1 cellular context compared by ENCODE assay signal in the genomic region with DNA sequence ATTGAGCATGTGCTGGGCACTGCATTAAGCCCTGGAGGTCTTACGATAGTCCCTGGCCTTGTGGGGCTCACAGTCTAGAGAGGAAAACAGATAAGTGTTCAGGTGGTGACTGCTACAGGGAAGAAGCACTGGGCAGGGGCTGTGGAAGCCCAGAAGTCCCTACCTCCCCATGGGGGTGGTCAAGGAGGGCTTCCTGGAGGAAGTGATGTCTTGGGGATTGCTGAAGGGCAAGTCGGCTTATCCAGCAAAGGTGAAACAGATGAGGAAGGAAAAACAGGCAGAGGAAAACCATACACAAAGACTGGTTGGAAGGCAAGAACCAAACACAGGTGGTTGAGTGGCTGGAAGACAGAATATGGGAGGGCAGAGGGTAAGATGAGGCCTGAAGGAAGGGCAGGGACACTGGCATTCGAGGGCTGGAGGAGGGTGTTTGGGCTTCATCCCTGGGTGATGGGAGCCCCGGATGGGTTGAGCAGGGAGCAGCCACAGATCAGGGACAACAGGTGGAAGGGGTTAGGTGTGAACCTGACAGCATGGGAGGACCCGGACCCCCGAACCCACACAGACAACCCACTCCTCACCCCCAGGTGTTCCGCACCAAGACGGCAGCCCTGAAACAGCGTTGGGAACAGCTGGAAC.
TF ChIP-seq lines count a peak whose summit lies in the region.

No MANE protein-coding gene starts in this region.

TF ChIP-seq in GM12878, 131 proteins besides CTCF, POLR2A, EP300 and RAD21:
- TF ChIP-seq SUZ12 (IDR thresholded peaks at IDR 0.05; ENCODE audit: unreplicated experiment) = no peak
- TF ChIP-seq CBX5 (IDR thresholded peaks at IDR 0.05; ENCODE audit: low read depth) = no peak
- TF ChIP-seq, protein P1, sequence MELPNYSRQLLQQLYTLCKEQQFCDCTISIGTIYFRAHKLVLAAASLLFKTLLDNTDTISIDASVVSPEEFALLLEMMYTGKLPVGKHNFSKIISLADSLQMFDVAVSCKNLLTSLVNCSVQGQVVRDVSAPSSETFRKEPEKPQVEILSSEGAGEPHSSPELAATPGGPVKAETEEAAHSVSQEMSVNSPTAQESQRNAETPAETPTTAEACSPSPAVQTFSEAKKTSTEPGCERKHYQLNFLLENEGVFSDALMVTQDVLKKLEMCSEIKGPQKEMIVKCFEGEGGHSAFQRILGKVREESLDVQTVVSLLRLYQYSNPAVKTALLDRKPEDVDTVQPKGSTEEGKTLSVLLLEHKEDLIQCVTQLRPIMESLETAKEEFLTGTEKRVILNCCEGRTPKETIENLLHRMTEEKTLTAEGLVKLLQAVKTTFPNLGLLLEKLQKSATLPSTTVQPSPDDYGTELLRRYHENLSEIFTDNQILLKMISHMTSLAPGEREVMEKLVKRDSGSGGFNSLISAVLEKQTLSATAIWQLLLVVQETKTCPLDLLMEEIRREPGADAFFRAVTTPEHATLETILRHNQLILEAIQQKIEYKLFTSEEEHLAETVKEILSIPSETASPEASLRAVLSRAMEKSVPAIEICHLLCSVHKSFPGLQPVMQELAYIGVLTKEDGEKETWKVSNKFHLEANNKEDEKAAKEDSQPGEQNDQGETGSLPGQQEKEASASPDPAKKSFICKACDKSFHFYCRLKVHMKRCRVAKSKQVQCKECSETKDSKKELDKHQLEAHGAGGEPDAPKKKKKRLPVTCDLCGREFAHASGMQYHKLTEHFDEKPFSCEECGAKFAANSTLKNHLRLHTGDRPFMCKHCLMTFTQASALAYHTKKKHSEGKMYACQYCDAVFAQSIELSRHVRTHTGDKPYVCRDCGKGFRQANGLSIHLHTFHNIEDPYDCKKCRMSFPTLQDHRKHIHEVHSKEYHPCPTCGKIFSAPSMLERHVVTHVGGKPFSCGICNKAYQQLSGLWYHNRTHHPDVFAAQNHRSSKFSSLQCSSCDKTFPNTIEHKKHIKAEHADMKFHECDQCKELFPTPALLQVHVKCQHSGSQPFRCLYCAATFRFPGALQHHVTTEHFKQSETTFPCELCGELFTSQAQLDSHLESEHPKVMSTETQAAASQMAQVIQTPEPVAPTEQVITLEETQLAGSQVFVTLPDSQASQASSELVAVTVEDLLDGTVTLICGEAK (IDR thresholded peaks at IDR 0.05; ENCODE audit: borderline replicate concordance) = no peak
- TF ChIP-seq, protein P2, sequence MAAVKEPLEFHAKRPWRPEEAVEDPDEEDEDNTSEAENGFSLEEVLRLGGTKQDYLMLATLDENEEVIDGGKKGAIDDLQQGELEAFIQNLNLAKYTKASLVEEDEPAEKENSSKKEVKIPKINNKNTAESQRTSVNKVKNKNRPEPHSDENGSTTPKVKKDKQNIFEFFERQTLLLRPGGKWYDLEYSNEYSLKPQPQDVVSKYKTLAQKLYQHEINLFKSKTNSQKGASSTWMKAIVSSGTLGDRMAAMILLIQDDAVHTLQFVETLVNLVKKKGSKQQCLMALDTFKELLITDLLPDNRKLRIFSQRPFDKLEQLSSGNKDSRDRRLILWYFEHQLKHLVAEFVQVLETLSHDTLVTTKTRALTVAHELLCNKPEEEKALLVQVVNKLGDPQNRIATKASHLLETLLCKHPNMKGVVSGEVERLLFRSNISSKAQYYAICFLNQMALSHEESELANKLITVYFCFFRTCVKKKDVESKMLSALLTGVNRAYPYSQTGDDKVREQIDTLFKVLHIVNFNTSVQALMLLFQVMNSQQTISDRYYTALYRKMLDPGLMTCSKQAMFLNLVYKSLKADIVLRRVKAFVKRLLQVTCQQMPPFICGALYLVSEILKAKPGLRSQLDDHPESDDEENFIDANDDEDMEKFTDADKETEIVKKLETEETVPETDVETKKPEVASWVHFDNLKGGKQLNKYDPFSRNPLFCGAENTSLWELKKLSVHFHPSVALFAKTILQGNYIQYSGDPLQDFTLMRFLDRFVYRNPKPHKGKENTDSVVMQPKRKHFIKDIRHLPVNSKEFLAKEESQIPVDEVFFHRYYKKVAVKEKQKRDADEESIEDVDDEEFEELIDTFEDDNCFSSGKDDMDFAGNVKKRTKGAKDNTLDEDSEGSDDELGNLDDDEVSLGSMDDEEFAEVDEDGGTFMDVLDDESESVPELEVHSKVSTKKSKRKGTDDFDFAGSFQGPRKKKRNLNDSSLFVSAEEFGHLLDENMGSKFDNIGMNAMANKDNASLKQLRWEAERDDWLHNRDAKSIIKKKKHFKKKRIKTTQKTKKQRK (IDR thresholded peaks at IDR 0.05; ENCODE audit: low read depth, low read length) = no peak
- TF ChIP-seq, protein P3, sequence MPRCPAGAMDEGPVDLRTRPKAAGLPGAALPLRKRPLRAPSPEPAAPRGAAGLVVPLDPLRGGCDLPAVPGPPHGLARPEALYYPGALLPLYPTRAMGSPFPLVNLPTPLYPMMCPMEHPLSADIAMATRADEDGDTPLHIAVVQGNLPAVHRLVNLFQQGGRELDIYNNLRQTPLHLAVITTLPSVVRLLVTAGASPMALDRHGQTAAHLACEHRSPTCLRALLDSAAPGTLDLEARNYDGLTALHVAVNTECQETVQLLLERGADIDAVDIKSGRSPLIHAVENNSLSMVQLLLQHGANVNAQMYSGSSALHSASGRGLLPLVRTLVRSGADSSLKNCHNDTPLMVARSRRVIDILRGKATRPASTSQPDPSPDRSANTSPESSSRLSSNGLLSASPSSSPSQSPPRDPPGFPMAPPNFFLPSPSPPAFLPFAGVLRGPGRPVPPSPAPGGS (IDR thresholded peaks at IDR 0.05; ENCODE audit: borderline replicate concordance, insufficient read depth, low read depth, low read length, poor library complexity, severe bottlenecking) = no peak
- TF ChIP-seq, protein P4, sequence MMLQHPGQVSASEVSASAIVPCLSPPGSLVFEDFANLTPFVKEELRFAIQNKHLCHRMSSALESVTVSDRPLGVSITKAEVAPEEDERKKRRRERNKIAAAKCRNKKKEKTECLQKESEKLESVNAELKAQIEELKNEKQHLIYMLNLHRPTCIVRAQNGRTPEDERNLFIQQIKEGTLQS (IDR thresholded peaks at IDR 0.05; ENCODE audit: borderline replicate concordance, extremely low read depth, low read depth, low read length) = no peak
- TF ChIP-seq, protein P5, sequence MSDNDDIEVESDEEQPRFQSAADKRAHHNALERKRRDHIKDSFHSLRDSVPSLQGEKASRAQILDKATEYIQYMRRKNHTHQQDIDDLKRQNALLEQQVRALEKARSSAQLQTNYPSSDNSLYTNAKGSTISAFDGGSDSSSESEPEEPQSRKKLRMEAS (IDR thresholded peaks at IDR 0.05; ENCODE audit: low read depth, low read length) = no peak
- no peak for TF ChIP-seq NFIC (IDR thresholded peaks at IDR 0.05; ENCODE audit: low read depth, low read length)
- no peak for TF ChIP-seq ETV6 (conservative IDR thresholded peaks at IDR 0.05 in 1 of 2, IDR thresholded peaks at IDR 0.05 in 1 of 2; ENCODE audit: borderline replicate concordance in 1 of 2, low read depth in 1 of 2)
- TF ChIP-seq, protein P6, sequence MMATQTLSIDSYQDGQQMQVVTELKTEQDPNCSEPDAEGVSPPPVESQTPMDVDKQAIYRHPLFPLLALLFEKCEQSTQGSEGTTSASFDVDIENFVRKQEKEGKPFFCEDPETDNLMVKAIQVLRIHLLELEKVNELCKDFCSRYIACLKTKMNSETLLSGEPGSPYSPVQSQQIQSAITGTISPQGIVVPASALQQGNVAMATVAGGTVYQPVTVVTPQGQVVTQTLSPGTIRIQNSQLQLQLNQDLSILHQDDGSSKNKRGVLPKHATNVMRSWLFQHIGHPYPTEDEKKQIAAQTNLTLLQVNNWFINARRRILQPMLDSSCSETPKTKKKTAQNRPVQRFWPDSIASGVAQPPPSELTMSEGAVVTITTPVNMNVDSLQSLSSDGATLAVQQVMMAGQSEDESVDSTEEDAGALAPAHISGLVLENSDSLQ (IDR thresholded peaks at IDR 0.05) = no peak
